Comparison of ENCODE assay signal across 8 cellular contexts in the genomic region with DNA sequence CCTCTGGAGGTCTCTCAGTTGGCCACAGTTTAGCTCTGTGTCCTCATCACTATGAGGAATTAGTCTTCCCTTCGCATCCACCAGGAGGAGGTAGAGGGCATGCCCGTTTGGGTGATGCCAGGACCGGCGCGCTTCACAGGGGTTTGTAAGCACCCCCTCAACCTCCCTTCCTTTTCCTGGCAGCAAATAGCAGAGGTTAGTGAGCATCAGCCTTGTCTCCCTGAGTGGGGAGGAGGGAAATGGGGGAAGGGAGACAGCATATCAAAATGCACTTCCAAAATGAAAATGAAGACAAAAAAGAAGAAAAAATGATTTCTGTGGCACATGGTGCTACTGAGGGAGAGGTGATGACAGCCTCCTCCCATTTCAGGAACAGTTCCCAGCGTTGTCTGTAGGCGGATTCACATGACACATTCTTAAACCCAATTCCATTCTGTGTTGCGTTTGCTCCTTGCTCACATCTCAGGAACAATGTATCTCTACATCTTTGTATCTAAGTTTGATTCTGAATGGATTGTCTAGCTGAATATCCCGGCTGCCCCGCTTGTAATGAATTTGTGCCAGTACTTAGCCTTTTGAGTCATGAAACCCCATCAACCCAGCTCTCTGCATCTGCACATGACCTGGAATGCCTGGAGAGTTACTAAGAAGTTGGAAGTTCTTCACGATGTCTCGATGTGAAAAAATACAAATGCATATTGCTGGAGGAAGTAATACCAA. TPM values are rescaled to one million over a fixed set of nuclear protein-coding genes. Genes with fewer than 3 reads are reported as not detected.
DNase-seq lines count a peak whose midpoint lies in the region; ATAC-seq and TF ChIP-seq lines count a peak whose summit lies in the region.

No MANE protein-coding gene starts in this region.

- TF ChIP-seq CTCF in GM13977 (IDR thresholded peaks at IDR 0.05; ENCODE audit: extremely low read depth, insufficient read depth, missing control alignments), result peak; percentile 52
- TF ChIP-seq CTCF in coronary artery (IDR thresholded peaks at IDR 0.05), result peak; percentile 76
- TF ChIP-seq CTCF in left lung (IDR thresholded peaks at IDR 0.05), result peak; percentile 63 to 73

- H3K27ac Mint-ChIP-seq in activated CD4-positive, alpha-beta T cell treated with anti-CD3 and anti-CD28 coated beads for 36 hours, result peak overlapping the region; percentile 40

- CTCF ChIA-PET in activated CD4-positive, alpha-beta T cell treated with anti-CD3 and anti-CD28 coated beads for 36 hours (lab: Charles Lee), result interaction anchor here (0.5 to 2.8 kb wide), 30 partner anchors 9 to 1331 kb away, joined by 3 to 34 read pairs (median 4); a partner anchor contains a TSS

- H3K27me3 ChIP-seq in left lung, result no peaks in the 10 kb centered on the region

- H3K36me3 Mint-ChIP-seq in activated CD4-positive, alpha-beta T cell treated with anti-CD3 and anti-CD28 coated beads for 36 hours (ENCODE audit: low read depth), result no peaks in the 10 kb centered on the region

- no peaks in the 10 kb centered on the region for H3K9me3 Mint-ChIP-seq in activated CD4-positive, alpha-beta T cell treated with anti-CD3 and anti-CD28 coated beads for 36 hours (ENCODE audit: low read depth)

- DNase-seq in ACHN (peak; percentile 77), GM13977 (ENCODE audit: low spot score) (peak; percentile 45), NCI-H2227 treated with DMSO at 0.1 percent for 48 hours (lab: John Stamatoyannopoulos, UW) (peak; percentile 42), coronary artery (ENCODE audit: low spot score) (peak; percentile 79), left lung (peak in 1 of 2 donors; percentile 56), OCI-M2 (lab: John Stamatoyannopoulos, UW; ENCODE audit: unreplicated experiment) (no peak)
- peak; percentile 75 for DNase-seq in activated CD4-positive, alpha-beta T cell treated with anti-CD3 and anti-CD28 coated beads for 36 hours
- DNase-seq in stimulated activated CD4-positive, alpha-beta T cell treated with anti-CD3 and anti-CD28 coated beads, Interleukin-2, amount 100 ng/mL, for 48 hours, result peak; percentile 43 to 46

- H3K4me1 Mint-ChIP-seq in activated CD4-positive, alpha-beta T cell treated with anti-CD3 and anti-CD28 coated beads for 36 hours, result peaks cover 11% of the 10 kb centered on the region

- H3K4me3 ChIP-seq in coronary artery (peak overlapping the region; percentile 57), left lung (peak overlapping the region in 1 of 2 donors; percentile 1)

- POLR2A ChIA-PET in activated CD4-positive, alpha-beta T cell treated with anti-CD3 and anti-CD28 coated beads for 36 hours (lab: Charles Lee), result interaction anchor here (1.2 kb wide), 1 partner anchor 56 kb away, joined by 3 read pairs; a partner anchor contains a TSS

- no peaks in the 10 kb centered on the region for H3K36me3 ChIP-seq in left lung

- peaks cover 0 to 9% of the 10 kb centered on the region in 2 donors for H3K4me1 ChIP-seq in left lung

- peaks cover 12% of the 10 kb centered on the region for H3K27me3 Mint-ChIP-seq in activated CD4-positive, alpha-beta T cell treated with anti-CD3 and anti-CD28 coated beads for 36 hours

- in situ Hi-C loops in ACHN (cut with HindIII; ENCODE audit: low pct_ligation_motif_present, low pct_unique_long_range_greater_than_20kb, low sequenced_read_pairs), result no loop called here
- in situ Hi-C loops in GM13977 (cut with MboI; ENCODE audit: low pct_unique_long_range_greater_than_20kb, low sequenced_read_pairs, unreplicated experiment), result no loop called here

- no peaks in the 10 kb centered on the region for H3K9me3 ChIP-seq in left lung

- intact Hi-C loops in activated CD4-positive, alpha-beta T cell treated with anti-CD3 and anti-CD28 coated beads for 36 hours (cut with DNase I, micrococcal nuclease), result loop anchor here (1.0 to 2.0 kb wide), 2 partner anchors 207 kb away; no protein-coding TSS in a partner anchor
- intact Hi-C loops in left lung (cut with DNase I), result no loop called here

- H3K27ac ChIP-seq in coronary artery, result peak overlapping the region in 1 of 2 donors; percentile 2
- H3K27ac ChIP-seq in left lung, result no peak overlapping the region

- peak overlapping the region; percentile 58 for H3K4me3 Mint-ChIP-seq in activated CD4-positive, alpha-beta T cell treated with anti-CD3 and anti-CD28 coated beads for 36 hours

- peak; percentile 96 for ATAC-seq in activated CD4-positive, alpha-beta T cell treated with anti-CD3 and anti-CD28 coated beads for 36 hours
- peak; percentile 90 for ATAC-seq in left lung

RNA-seq across cellular contexts. Expression of a gene that starts 45.1 kb away (rescaled TPM):
- 1 to 10 TPM; 2.3 to 3.1 TPM for total RNA-seq in activated CD4-positive, alpha-beta T cell treated with anti-CD3 and anti-CD28 coated beads for 36 hours
- 10 to 100 TPM; 11.2 to 11.9 TPM for total RNA-seq in left lung

RNA-seq across cellular contexts. Expression of a gene that starts 56.1 kb away (rescaled TPM):
- total RNA-seq in activated CD4-positive, alpha-beta T cell treated with anti-CD3 and anti-CD28 coated beads for 36 hours, result 10 to 100 TPM; 33.7 to 39.3 TPM
- 10 to 100 TPM; 33.4 to 33.7 TPM for total RNA-seq in left lung

Comparison
In these comparisons a context has a peak if more than half of its experiments do, and no peak if none do; other contexts are left out.
1. intact Hi-C loops: an anchor here in activated CD4-positive, alpha-beta T cell treated with anti-CD3 and anti-CD28 coated beads for 36 hours (1.0 to 2.0 kb wide); none called in left lung.